9 cellular contexts compared by ENCODE assay signal in the genomic region with DNA sequence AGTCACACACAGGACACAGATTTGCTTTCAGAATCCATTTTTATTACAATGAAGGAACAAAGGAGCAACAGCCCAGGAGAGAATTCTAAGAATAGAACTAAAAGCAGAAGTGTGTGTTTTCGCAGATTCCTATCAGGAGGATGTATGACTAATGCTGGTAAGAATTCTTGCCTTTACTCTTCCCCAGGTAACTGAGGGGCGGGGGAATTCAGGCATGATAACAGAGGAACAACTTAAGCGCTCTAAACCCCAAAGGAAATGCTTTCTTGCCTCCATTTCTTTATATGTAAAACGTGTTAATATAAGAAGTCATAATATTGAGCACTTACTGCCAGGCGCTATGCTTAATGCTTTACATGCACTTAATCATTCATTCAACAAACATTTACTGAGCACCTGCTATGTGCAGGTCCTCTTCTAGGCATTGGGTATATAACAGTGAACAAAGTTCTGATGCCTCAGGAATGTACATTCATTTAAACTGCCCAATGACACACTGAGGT. TPM values are rescaled to one million over a fixed set of nuclear protein-coding genes. Genes with fewer than 3 reads are reported as not detected.
DNase-seq lines count a peak whose midpoint lies in the region; ATAC-seq, FAIRE-seq and TF ChIP-seq lines count a peak whose summit lies in the region.
"Had no signal": no experiment of that assay in that cellular context is flagged by ENCODE, and none has a peak within 500 bp of the region (broad histone marks: within the 10 kb centered on the region; RNA-seq: fewer than 3 reads in every experiment).

No MANE protein-coding gene starts in this region.

- TF ChIP-seq CTCF in Calu3 (IDR thresholded peaks at IDR 0.05; ENCODE audit: unreplicated experiment) (no peak), HL-60 (IDR thresholded peaks at IDR 0.05; ENCODE audit: insufficient read depth, low read length) (no peak), keratinocyte (optimal IDR thresholded peaks at IDR 0.05 in 1 of 3, IDR thresholded peaks at IDR 0.05 in 1 of 3, conservative IDR thresholded peaks at IDR 0.05 in 1 of 3; ENCODE audit: extremely low read depth in 1 of 3, insufficient read depth in 2 of 3, low read length in 3 of 3) (no peak), tibial artery (IDR thresholded peaks at IDR 0.05) (no peak)

- DNase-seq in Calu3: peak; percentile 74
- DNase-seq in HL-60 (ENCODE audit: low read depth in 1 of 2, low spot score in 1 of 2): peak in 1 of 2 experiments; percentile 31
- peak; percentile 26 to 34 for DNase-seq in activated CD4-positive, alpha-beta T cell treated with anti-CD3 and anti-CD28 coated beads, Interleukin-2, amount 50 U/mL, for 4 hours
- DNase-seq in keratinocyte (ENCODE audit: low read depth, low spot score): no peak
- DNase-seq in NCI-H1048 (lab: John Stamatoyannopoulos, UW): no peak
- no peak for DNase-seq in tibial artery
- DNase-seq in NCI-H526 treated with DMSO at 0.1 percent for 48 hours (lab: John Stamatoyannopoulos, UW): no peak
- DNase-seq: activated CD8-positive, alpha-beta memory T cell treated with anti-CD3 and anti-CD28 coated beads, Interleukin-2, amount 50 U/mL, for 48 hours had no signal

- dilution Hi-C loops in keratinocyte (cut with MboI; ENCODE audit: extremely low pct_ligation_motif_present, low sequenced_read_pairs): no loop called here

- TF ChIP-seq POLR2A in GM18505 (IDR thresholded peaks at IDR 0.05; ENCODE audit: borderline replicate concordance, extremely low read depth, insufficient read depth, insufficient read length): no peak

- CTCF ChIA-PET in Calu3 (lab: Charles Lee): interaction anchor here (0.6 to 1.6 kb wide), 3 partner anchors 61 to 88 kb away, joined by 3 to 4 read pairs (median 3); no protein-coding TSS in a partner anchor

- peak overlapping the region; percentile 40 for H3K4me3 Mint-ChIP-seq in Calu3 (ENCODE audit: low read depth, unreplicated experiment)

- H3K9me3 ChIP-seq in keratinocyte (ENCODE audit: control insufficient read depth, low read depth, low read length): no peaks in the 10 kb centered on the region
- H3K9me3 ChIP-seq in tibial artery: no peaks in the 10 kb centered on the region

- H3K4me3 ChIP-seq in HL-60 (replicated peaks; ENCODE audit: insufficient read depth, low read length): no peak overlapping the region
- H3K4me3 ChIP-seq in keratinocyte (ENCODE audit: control insufficient read depth in 2 of 3, extremely low read depth in 1 of 3, insufficient read depth in 2 of 3, low read depth in 1 of 3, low read length in 3 of 3): peak overlapping the region in 1 of 3 experiments; percentile 15
- H3K4me3 ChIP-seq in tibial artery: no peak overlapping the region

- no peak for ATAC-seq in GM18505 (IDR thresholded peaks at IDR 0.05; ENCODE audit: unreplicated experiment)

- H3K27me3 ChIP-seq in HL-60 (ENCODE audit: insufficient read depth, poor library complexity, severe bottlenecking): peaks cover 7% of the 10 kb centered on the region
- H3K27me3 ChIP-seq in keratinocyte (ENCODE audit: control insufficient read depth, extremely low read depth, insufficient read depth, low read length): no peaks in the 10 kb centered on the region
- peaks cover 0 to 4% of the 10 kb centered on the region in 2 donors for H3K27me3 ChIP-seq in tibial artery

- peaks cover 14% of the 10 kb centered on the region for H3K36me3 Mint-ChIP-seq in Calu3 (ENCODE audit: insufficient read depth, unreplicated experiment)

- H3K9ac ChIP-seq in keratinocyte (ENCODE audit: control insufficient read depth, extremely low read depth, insufficient read depth, low read length): peak overlapping the region; percentile 65

- H3K27ac ChIP-seq in HL-60 (replicated peaks): peak overlapping the region; percentile 21; the same call in 1 of the 2 replicates
- peak overlapping the region; percentile 83 for H3K27ac ChIP-seq in keratinocyte (ENCODE audit: control insufficient read depth, insufficient read depth, low read length)
- no peak overlapping the region for H3K27ac ChIP-seq in tibial artery

- H3K27me3 Mint-ChIP-seq in Calu3 (ENCODE audit: unreplicated experiment): no peaks in the 10 kb centered on the region

- no peaks in the 10 kb centered on the region for H4K20me1 ChIP-seq in keratinocyte (ENCODE audit: control insufficient read depth, extremely low read depth, insufficient read depth, low read length)

- H3K36me3 ChIP-seq in keratinocyte (ENCODE audit: control insufficient read depth in 2 of 2, extremely low read depth in 1 of 2, insufficient read depth in 2 of 2, low read length in 2 of 2) (no peaks in the 10 kb centered on the region), tibial artery (no peaks in the 10 kb centered on the region)

- peak overlapping the region; percentile 38 for H2AFZ ChIP-seq in keratinocyte (ENCODE audit: control insufficient read depth, low read length)

- peak; percentile 90 for FAIRE-seq in keratinocyte (lab: Jason Lieb, UNC)

- H3K9me3 Mint-ChIP-seq in Calu3 (ENCODE audit: low read depth, unreplicated experiment): no peaks in the 10 kb centered on the region

- peak overlapping the region; percentile 81 for H3K27ac Mint-ChIP-seq in Calu3 (ENCODE audit: unreplicated experiment)

- intact Hi-C loops in Calu3 (cut with micrococcal nuclease; ENCODE audit: unreplicated experiment) (loop anchor here (1.0 kb wide), 1 partner anchor 26 kb away; the partner anchor contains the start of gene DENR), tibial artery (cut with DNase I; ENCODE audit: low total_unique reads) (no loop called here)

- H3K9me1 ChIP-seq in keratinocyte (ENCODE audit: control insufficient read depth, extremely low read depth, insufficient read depth, low read length): no peaks in the 10 kb centered on the region

- no peaks in the 10 kb centered on the region for H3K79me2 ChIP-seq in keratinocyte (ENCODE audit: control insufficient read depth, insufficient read depth, low read length)

- H3K4me1 Mint-ChIP-seq in Calu3 (ENCODE audit: low read depth, unreplicated experiment): peaks cover 61% of the 10 kb centered on the region

- peak overlapping the region; percentile 76 for H3K4me2 ChIP-seq in keratinocyte (ENCODE audit: control insufficient read depth, extremely low read depth, insufficient read depth, low read depth, low read length)

- no TSS peak for BruUV-seq in Calu3 (replicated peaks; lab: Mats Ljungman, UMichigan)

- peaks cover 31% of the 10 kb centered on the region for H3K4me1 ChIP-seq in keratinocyte (ENCODE audit: control insufficient read depth, extremely low read depth, insufficient read depth, low read length)
- peaks cover 0 to 3% (median 2%) of the 10 kb centered on the region in 4 donors for H3K4me1 ChIP-seq in tibial artery

RNA-seq across cellular contexts. Expression of gene HCAR1, which starts 4.5 kb away (rescaled TPM):
- total RNA-seq in Calu3 (2022): 5.0 and 5.9 TPM in 2 replicates
- polyA plus RNA-seq in keratinocyte: 0.03 to 0.10 TPM (median 0.07 TPM) in 3 replicates
- polyA plus RNA-seq in keratinocyte (2011; ENCODE audit: low read depth): not detected
- polyA plus RNA-seq in keratinocyte (2011; cell fraction: cytosol; rRNA removed): 0.02 and 0.04 TPM in 2 replicates
- 0.08 and 0.15 TPM in 2 replicates for polyA plus RNA-seq in keratinocyte (2011; cell fraction: nucleus; rRNA removed)
- polyA plus RNA-seq in keratinocyte (2012; ENCODE audit: low replicate concordance): 0.16 TPM in 1 of 2 replicates, not detected in the other
- polyA minus RNA-seq in keratinocyte: 0.10 to 0.36 TPM (median 0.20 TPM) in 3 replicates
- not detected for polyA minus RNA-seq in keratinocyte (2011; cell fraction: cytosol; rRNA and poly(A)+ RNA removed)
- not detected in 2 replicates for polyA minus RNA-seq in keratinocyte (2011; cell fraction: nucleus; rRNA and poly(A)+ RNA removed)

RNA-seq across cellular contexts. Expression of gene HCAR3, which starts 9.5 kb away (rescaled TPM):
- total RNA-seq in Calu3 (2022): 0.17 TPM in 1 of 2 replicates, not detected in the other
- 2.8 to 13.9 TPM (median 12.1 TPM) in 3 replicates for polyA plus RNA-seq in keratinocyte
- polyA plus RNA-seq in keratinocyte (2011; ENCODE audit: low read depth): 5.5 TPM
- polyA plus RNA-seq in keratinocyte (2011; cell fraction: cytosol; rRNA removed): 3.0 and 3.2 TPM in 2 replicates
- 31.3 and 43.0 TPM in 2 replicates for polyA plus RNA-seq in keratinocyte (2011; cell fraction: nucleus; rRNA removed)
- 1.8 and 9.0 TPM in 2 replicates for polyA plus RNA-seq in keratinocyte (2012; ENCODE audit: low replicate concordance)
- polyA minus RNA-seq in keratinocyte: 1.6 to 30.6 TPM (median 17.7 TPM) in 3 replicates
- polyA minus RNA-seq in keratinocyte (2011; cell fraction: cytosol; rRNA and poly(A)+ RNA removed): 1.5 TPM
- polyA minus RNA-seq in keratinocyte (2011; cell fraction: nucleus; rRNA and poly(A)+ RNA removed): 14.2 and 20.9 TPM in 2 replicates

RNA-seq across cellular contexts. Expression of gene HCAR2, which starts 22.9 kb away (rescaled TPM):
- total RNA-seq in Calu3 (2022): not detected in 2 replicates
- polyA plus RNA-seq in keratinocyte: 8.8 to 30.1 TPM (median 18.3 TPM) in 3 replicates
- 5.5 TPM for polyA plus RNA-seq in keratinocyte (2011; ENCODE audit: low read depth)
- 5.5 and 6.0 TPM in 2 replicates for polyA plus RNA-seq in keratinocyte (2011; cell fraction: cytosol; rRNA removed)
- polyA plus RNA-seq in keratinocyte (2011; cell fraction: nucleus; rRNA removed): 55.9 and 66.7 TPM in 2 replicates
- 5.0 and 14.9 TPM in 2 replicates for polyA plus RNA-seq in keratinocyte (2012; ENCODE audit: low replicate concordance)
- 10.9 to 46.7 TPM (median 20.8 TPM) in 3 replicates for polyA minus RNA-seq in keratinocyte
- polyA minus RNA-seq in keratinocyte (2011; cell fraction: cytosol; rRNA and poly(A)+ RNA removed): 2.7 TPM
- polyA minus RNA-seq in keratinocyte (2011; cell fraction: nucleus; rRNA and poly(A)+ RNA removed): 30.8 and 36.6 TPM in 2 replicates

RNA-seq across cellular contexts. Expression of gene DENR, which starts 26.5 kb away (rescaled TPM):
- 83.2 and 85.8 TPM in 2 replicates for total RNA-seq in Calu3 (2022)
- 31.1 to 59.8 TPM (median 37.8 TPM) in 3 replicates for polyA plus RNA-seq in keratinocyte
- 135 TPM for polyA plus RNA-seq in keratinocyte (2011; ENCODE audit: low read depth)
- 37.4 and 53.6 TPM in 2 replicates for polyA plus RNA-seq in keratinocyte (2011; cell fraction: cytosol; rRNA removed)
- polyA plus RNA-seq in keratinocyte (2011; cell fraction: nucleus; rRNA removed): 25.7 and 34.7 TPM in 2 replicates
- polyA plus RNA-seq in keratinocyte (2012; ENCODE audit: low replicate concordance): 36.3 and 52.4 TPM in 2 replicates
- polyA minus RNA-seq in keratinocyte: 7.7 to 19.5 TPM (median 9.3 TPM) in 3 replicates
- polyA minus RNA-seq in keratinocyte (2011; cell fraction: cytosol; rRNA and poly(A)+ RNA removed): 18.2 TPM
- polyA minus RNA-seq in keratinocyte (2011; cell fraction: nucleus; rRNA and poly(A)+ RNA removed): 8.3 and 13.5 TPM in 2 replicates

RNA-seq across cellular contexts. Expression of gene CCDC62, which starts 48.3 kb away (rescaled TPM):
- total RNA-seq in Calu3 (2022): 0.66 and 0.98 TPM in 2 replicates
- 0.17 to 0.35 TPM (median 0.23 TPM) in 3 replicates for polyA plus RNA-seq in keratinocyte
- polyA plus RNA-seq in keratinocyte (2011; ENCODE audit: low read depth): 1.2 TPM
- polyA plus RNA-seq in keratinocyte (2011; cell fraction: cytosol; rRNA removed): 0.08 and 0.21 TPM in 2 replicates
- polyA plus RNA-seq in keratinocyte (2011; cell fraction: nucleus; rRNA removed): 0.91 and 1.1 TPM in 2 replicates
- polyA plus RNA-seq in keratinocyte (2012; ENCODE audit: low replicate concordance): 0.11 and 0.41 TPM in 2 replicates
- polyA minus RNA-seq in keratinocyte: 0.10 to 0.45 TPM in 2 of 3 replicates, not detected in the other
- 1.2 TPM for polyA minus RNA-seq in keratinocyte (2011; cell fraction: cytosol; rRNA and poly(A)+ RNA removed)
- polyA minus RNA-seq in keratinocyte (2011; cell fraction: nucleus; rRNA and poly(A)+ RNA removed): 0.11 and 0.70 TPM in 2 replicates

Comparison
In these comparisons a context has a peak if more than half of its experiments do, and no peak if none do; other contexts are left out.
1. DNase-seq: peak in Calu3 (single experiment) and activated CD4-positive, alpha-beta T cell treated with anti-CD3 and anti-CD28 coated beads, Interleukin-2, amount 50 U/mL, for 4 hours (2 of 2); none in keratinocyte (single experiment), NCI-H1048 (single experiment), tibial artery (0 of 2) and NCI-H526 treated with DMSO at 0.1 percent for 48 hours (single experiment).
2. H3K27ac ChIP-seq: peak in HL-60 (single experiment) and keratinocyte (single experiment); none in tibial artery (0 of 2).